Comparison of ENCODE assay signal across 18 cellular contexts in genomic region chr14:65976771-65977170, GRCh38.
"Had no signal": no experiment of that assay in that cellular context is flagged by ENCODE, and none has a peak within 500 bp of the region (broad histone marks: within the 10 kb centered on the region; RNA-seq: fewer than 3 reads in every experiment).

No MANE protein-coding gene starts in this region.

- H3K27ac ChIP-seq: body of pancreas, neural progenitor cell, ovary, thoracic aorta, WERI-Rb-1 had no signal

- H3K36me3 ChIP-seq: neural progenitor cell, ovary, thoracic aorta, WERI-Rb-1 had no signal

- ATAC-seq: activated CD8-positive, alpha-beta T cell treated with anti-CD3 and anti-CD28 coated beads for 36 hours; body of pancreas; stimulated activated naive CD8-positive, alpha-beta T cell treated with anti-CD3 and anti-CD28 coated beads, Interleukin-15, amount 100 ng/mL, for 72 hours had no signal

- H3K4me1 Mint-ChIP-seq: central memory CD8-positive, alpha-beta T cell; stimulated activated naive CD8-positive, alpha-beta T cell treated with anti-CD3 and anti-CD28 coated beads, Interleukin-15, amount 100 ng/mL, for 72 hours had no signal

- H3K27me3 ChIP-seq: body of pancreas, neural progenitor cell, ovary had no signal

- H3K9ac ChIP-seq: neural progenitor cell had no signal

- H3K4me1 ChIP-seq: body of pancreas had no signal

- H3K36me3 Mint-ChIP-seq: mesothelial cell of epicardium, neural progenitor cell had no signal

- H3K4me2 ChIP-seq: neural progenitor cell had no signal

- DNase-seq: activated CD4-positive, alpha-beta T cell treated with anti-CD3 and anti-CD28 coated beads for 4 hours; activated CD8-positive, alpha-beta memory T cell treated with anti-CD3 and anti-CD28 coated beads, Interleukin-2, amount 50 U/mL, for 4 hours; activated CD8-positive, alpha-beta T cell treated with anti-CD3 and anti-CD28 coated beads for 36 hours; activated naive CD4-positive, alpha-beta T cell; effector memory CD4-positive, alpha-beta T cell; hippocampal formation; kidney glomerular epithelial cell; ovary; stimulated activated CD4-positive, alpha-beta T cell treated with anti-CD3 and anti-CD28 coated beads, Interleukin-4, amount 100 ng/mL, for 1 hour; stimulated activated naive CD8-positive, alpha-beta T cell treated with anti-CD3 and anti-CD28 coated beads, Interleukin-15, amount 100 ng/mL, for 72 hours; T1000; WERI-Rb-1 had no signal

- H3K4me3 Mint-ChIP-seq: activated CD8-positive, alpha-beta T cell treated with anti-CD3 and anti-CD28 coated beads for 36 hours; activated T-helper 1 cell treated with anti-CD3 and anti-CD28 coated beads, Interleukin-12 subunit alpha, Interleukin-12 subunit beta, Interleukin-2, Interleukin-4 antibody, amounts not matched to agents 30 ng/mL and 10 ng/mL and 1 ng/mL, durations not matched to agents 14 hours and 24 hours and 36 hours; central memory CD8-positive, alpha-beta T cell; mesothelial cell of epicardium; neural progenitor cell; stimulated activated naive CD8-positive, alpha-beta T cell treated with anti-CD3 and anti-CD28 coated beads, Interleukin-15, amount 100 ng/mL, for 72 hours had no signal

- H3K27me3 Mint-ChIP-seq: activated CD8-positive, alpha-beta T cell treated with anti-CD3 and anti-CD28 coated beads for 36 hours; stimulated activated naive CD8-positive, alpha-beta T cell treated with anti-CD3 and anti-CD28 coated beads, Interleukin-15, amount 100 ng/mL, for 72 hours had no signal

- H3K9me3 ChIP-seq: ovary, thoracic aorta had no signal

- H3K4me3 ChIP-seq: body of pancreas, neural progenitor cell, ovary, thoracic aorta had no signal

- H2AFZ ChIP-seq: neural progenitor cell had no signal
